In genomic region chr22:20376281-20376680, GRCh38 we compare ENCODE assay signal across 1 cellular context. TPM values are rescaled to one million over a fixed set of nuclear protein-coding genes. Genes with fewer than 3 reads are reported as not detected.
"Had no signal": no experiment of that assay in that cellular context is flagged by ENCODE, and none has a peak within 500 bp of the region (broad histone marks: within the 10 kb centered on the region; RNA-seq: fewer than 3 reads in every experiment).

No MANE protein-coding gene starts in this region.

RNA-seq across cellular contexts. Expression of gene ZNF74, which starts 17.7 kb away (rescaled TPM):
- total RNA-seq: OCI-LY7 had no signal
